ENCODE assay signal across 20 cellular contexts in genomic region chr11:115652094-115652493, GRCh38.
DNase-seq lines count a peak whose midpoint lies in the region; ATAC-seq, FAIRE-seq and TF ChIP-seq lines count a peak whose summit lies in the region.
"Had no signal": no experiment of that assay in that cellular context is flagged by ENCODE, and none has a peak within 500 bp of the region (broad histone marks: within the 10 kb centered on the region; RNA-seq: fewer than 3 reads in every experiment).

No MANE protein-coding gene starts in this region.

- no peaks in the 10 kb centered on the region for H4K20me1 ChIP-seq in astrocyte (ENCODE audit: insufficient read depth, low read length)

- FAIRE-seq in astrocyte (lab: Jason Lieb, UNC) = no peak
- FAIRE-seq: GM12878 had no signal

- H3K27ac ChIP-seq in right atrium auricular region = no peak overlapping the region
- H3K27ac ChIP-seq in astrocyte (ENCODE audit: low read depth, low read length) = no peak overlapping the region
- H3K27ac ChIP-seq in right cardiac atrium (ENCODE audit: low read length) = no peak overlapping the region
- H3K27ac ChIP-seq: RWPE1 had no signal

- no peak overlapping the region for H3K4me3 ChIP-seq in right atrium auricular region
- H3K4me3 ChIP-seq in astrocyte (ENCODE audit: insufficient read depth, low read depth, low read length) = no peak overlapping the region
- H3K4me3 ChIP-seq in right cardiac atrium (ENCODE audit: low read length) = no peak overlapping the region
- H3K4me3 ChIP-seq: GM12878 had no signal

- peak overlapping the region; percentile 0 for H3K9ac ChIP-seq in astrocyte (ENCODE audit: low read length)

- H3K4me2 ChIP-seq in astrocyte (ENCODE audit: low read length) = no peak overlapping the region

- H3K27me3 Mint-ChIP-seq in astrocyte (ENCODE audit: low read depth, unreplicated experiment) (peaks cover 6% of the 10 kb centered on the region), T-helper 17 cell (peaks cover 7% of the 10 kb centered on the region)

- peaks cover 6% of the 10 kb centered on the region for H3K9me3 Mint-ChIP-seq in astrocyte (ENCODE audit: unreplicated experiment)
- H3K9me3 Mint-ChIP-seq: CD8-positive, alpha-beta T cell; H9 had no signal

- H3K4me1 Mint-ChIP-seq in astrocyte (ENCODE audit: low read depth, unreplicated experiment) (peaks cover 9% of the 10 kb centered on the region), T-helper 17 cell (no peaks in the 10 kb centered on the region)

- H3K4me1 ChIP-seq in right atrium auricular region = peaks cover 0 to 2% of the 10 kb centered on the region in 2 donors
- H3K4me1 ChIP-seq in astrocyte (ENCODE audit: insufficient read depth, low read length) = peaks cover 14% of the 10 kb centered on the region
- H3K4me1 ChIP-seq in right cardiac atrium (ENCODE audit: control insufficient read depth, insufficient read depth, low read length) = no peaks in the 10 kb centered on the region

- peak; percentile 71 for ATAC-seq in Right ventricle myocardium inferior
- peak; percentile 44 to 61 for ATAC-seq in right cardiac atrium
- no peak for ATAC-seq in T-helper 17 cell
- no peak for ATAC-seq in GM18870 (IDR thresholded peaks at IDR 0.05; ENCODE audit: unreplicated experiment)
- ATAC-seq: CD8-positive, alpha-beta T cell; GM12878 had no signal

- no peaks in the 10 kb centered on the region for H3K36me3 ChIP-seq in right atrium auricular region
- no peaks in the 10 kb centered on the region for H3K36me3 ChIP-seq in astrocyte (ENCODE audit: insufficient read depth, low read length)

- peak overlapping the region; percentile 42 for H2AFZ ChIP-seq in astrocyte (ENCODE audit: low read depth, low read length)

- intact Hi-C loops in Right ventricle myocardium inferior (cut with DNase I) = no loop called here
- intact Hi-C loops in right cardiac atrium (cut with DNase I) = no loop called here

- H3K27me3 ChIP-seq in right atrium auricular region (no peaks in the 10 kb centered on the region), astrocyte (ENCODE audit: insufficient read depth, low read length) (no peaks in the 10 kb centered on the region), right cardiac atrium (ENCODE audit: control insufficient read depth, insufficient read depth) (no peaks in the 10 kb centered on the region)

- H3K36me3 Mint-ChIP-seq in astrocyte (ENCODE audit: low read depth, unreplicated experiment) (peaks cover 3% of the 10 kb centered on the region), T-helper 17 cell (ENCODE audit: low read depth) (no peaks in the 10 kb centered on the region)
- H3K36me3 Mint-ChIP-seq: CD8-positive, alpha-beta T cell had no signal

- TF ChIP-seq CTCF in right atrium auricular region (IDR thresholded peaks at IDR 0.05) = no peak
- no peak for TF ChIP-seq CTCF in astrocyte (IDR thresholded peaks at IDR 0.05; ENCODE audit: insufficient read depth, low read depth, low read length)

- H3K9me3 ChIP-seq in right atrium auricular region = no peaks in the 10 kb centered on the region
- H3K9me3 ChIP-seq in astrocyte (ENCODE audit: insufficient read depth, low read depth, low read length) = no peaks in the 10 kb centered on the region
- H3K9me3 ChIP-seq in right cardiac atrium (ENCODE audit: control insufficient read depth, low read length) = no peaks in the 10 kb centered on the region
- no peaks in the 10 kb centered on the region for H3K9me3 ChIP-seq in T-helper 17 cell (ENCODE audit: control insufficient read depth, low read length, poor library complexity, severe bottlenecking)

- H3K27ac Mint-ChIP-seq in astrocyte (ENCODE audit: unreplicated experiment) = no peak overlapping the region
- no peak overlapping the region for H3K27ac Mint-ChIP-seq in T-helper 17 cell
- H3K27ac Mint-ChIP-seq: CD8-positive, alpha-beta T cell; H9 had no signal

- no peaks in the 10 kb centered on the region for H3K79me2 ChIP-seq in astrocyte (ENCODE audit: insufficient read depth, low read length)

- no peak overlapping the region for H3K4me3 Mint-ChIP-seq in astrocyte (ENCODE audit: unreplicated experiment)
- H3K4me3 Mint-ChIP-seq in T-helper 17 cell = no peak overlapping the region
- H3K4me3 Mint-ChIP-seq: CD8-positive, alpha-beta T cell; H9 had no signal

- no peak for DNase-seq in Right ventricle myocardium inferior (ENCODE audit: missing footprints)
- no peak for DNase-seq in right atrium auricular region (ENCODE audit: low spot score)
- no peak for DNase-seq in astrocyte (ENCODE audit: low read depth)
- no peak for DNase-seq in right cardiac atrium
- no peak for DNase-seq in epidermal melanocyte (ENCODE audit: insufficient read length, low spot score)
- DNase-seq in T-helper 17 cell = no peak
- DNase-seq: AML-193; C1 segment of cervical spinal cord; CD8-positive, alpha-beta T cell; DND-41; H9; KG1; NCI-H1092 treated with DMSO at 0.1 percent for 48 hours; NCI-H1436 treated with DMSO at 0.1 percent for 48 hours; NCI-H2029; NCI-H2171 treated with DMSO at 0.1 percent for 48 hours; NK-92 treated with Interleukin-12 subunit alpha and Interleukin-12 subunit beta, amount 100 ng/mL, for 24 hours had no signal

- 21% methylated on average over 1 of the region's 1 CpG for WGBS in right cardiac atrium

Comparison
In these comparisons a context has a peak if more than half of its experiments do, and no peak if none do; other contexts are left out.
1. ATAC-seq: peak in Right ventricle myocardium inferior (single experiment) and right cardiac atrium (2 of 2); none in T-helper 17 cell (single experiment) and GM18870 (single experiment).